ENCODE assay signal across 28 cellular contexts in the genomic region with DNA sequence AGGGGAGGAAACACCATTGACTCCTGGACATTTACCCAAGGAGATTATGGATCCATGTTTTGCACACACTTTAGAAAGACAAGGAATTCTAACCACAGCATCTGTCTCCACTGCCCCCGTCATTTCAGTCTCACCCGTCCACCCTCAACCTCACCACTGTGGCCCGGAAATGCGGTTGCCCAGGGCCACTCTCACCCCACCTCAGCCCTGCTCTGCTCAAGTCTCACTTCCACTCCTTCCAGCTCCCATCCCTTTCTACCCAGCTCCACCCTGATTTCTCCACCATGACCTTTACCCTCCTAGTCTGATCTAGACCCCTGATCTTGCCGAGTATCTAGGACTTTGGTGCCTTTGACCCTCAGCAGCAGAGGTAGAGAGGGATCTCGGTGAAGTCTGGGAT. TPM values are rescaled to one million over a fixed set of nuclear protein-coding genes. Genes with fewer than 3 reads are reported as not detected.
"Had no signal": no experiment of that assay in that cellular context is flagged by ENCODE, and none has a peak within 500 bp of the region (broad histone marks: within the 10 kb centered on the region; RNA-seq: fewer than 3 reads in every experiment).

No MANE protein-coding gene starts in this region.

- H2AFZ ChIP-seq: hepatocyte had no signal

- H3K36me3 ChIP-seq: left ventricle myocardium inferior, ovary, right atrium auricular region, right lobe of liver, tibial nerve, uterus had no signal

- H3K4me1 ChIP-seq: right lobe of liver, uterus had no signal

- ATAC-seq: mucosa of descending colon; naive thymus-derived CD4-positive, alpha-beta T cell; natural killer cell treated with Interleukin-12 subunit alpha and Interleukin-12 subunit beta and Interleukin-15 and Interleukin-18, amount 100 ng/mL, for 72 hours; right lobe of liver; stimulated activated naive B cell treated with anti-CD40 and anti-IgM and Interleukin-4, amounts not matched to agents 10 μg/mL and 1 μg/mL and 100 μg/mL, for 72 hours had no signal

- H3K36me3 Mint-ChIP-seq: naive thymus-derived CD4-positive, alpha-beta T cell; natural killer cell treated with Interleukin-12 subunit alpha and Interleukin-12 subunit beta and Interleukin-15 and Interleukin-18, amount 100 ng/mL, for 72 hours; stimulated activated naive B cell treated with anti-CD40 and anti-IgM and Interleukin-4, amounts not matched to agents 10 μg/mL and 1 μg/mL and 100 μg/mL, for 72 hours; type B pancreatic cell had no signal

- H3K4me3 ChIP-seq: hepatocyte, left ventricle myocardium inferior, lung, mucosa of descending colon, ovary, right atrium auricular region, right lobe of liver, tibial nerve, uterus had no signal

- H3K79me2 ChIP-seq: hepatocyte had no signal

- H3K4me1 Mint-ChIP-seq: naive thymus-derived CD4-positive, alpha-beta T cell; stimulated activated naive B cell treated with anti-CD40 and anti-IgM and Interleukin-4, amounts not matched to agents 10 μg/mL and 1 μg/mL and 100 μg/mL, for 72 hours had no signal

- H3K9me3 ChIP-seq: left ventricle myocardium inferior, mucosa of descending colon, ovary, right atrium auricular region, right lobe of liver, uterus had no signal

- H3K9me3 Mint-ChIP-seq: natural killer cell treated with Interleukin-12 subunit alpha and Interleukin-12 subunit beta and Interleukin-15 and Interleukin-18, amount 100 ng/mL, for 72 hours; neural crest cell; stimulated activated naive CD8-positive, alpha-beta T cell treated with anti-CD3 and anti-CD28 coated beads, Interleukin-15, Interleukin-2, amounts not matched to agents 100 ng/mL and 50 ng/mL, for 24 hours; type B pancreatic cell had no signal

- H3K4me3 Mint-ChIP-seq: naive thymus-derived CD4-positive, alpha-beta T cell; natural killer cell treated with Interleukin-12 subunit alpha and Interleukin-12 subunit beta and Interleukin-15 and Interleukin-18, amount 100 ng/mL, for 72 hours; neural crest cell; stimulated activated naive B cell treated with anti-CD40 and anti-IgM and Interleukin-4, amounts not matched to agents 10 μg/mL and 1 μg/mL and 100 μg/mL, for 72 hours; stimulated activated naive CD8-positive, alpha-beta T cell treated with anti-CD3 and anti-CD28 coated beads, Interleukin-15, Interleukin-2, amounts not matched to agents 100 ng/mL and 50 ng/mL, for 24 hours; type B pancreatic cell had no signal

- DNase-seq: islet precursor cell; left ventricle myocardium inferior; midbrain; mucosa of descending colon; naive thymus-derived CD4-positive, alpha-beta T cell; ovary; right lobe of liver; stimulated activated CD4-positive, alpha-beta T cell treated with anti-CD3 and anti-CD28 coated beads, Interleukin-12 subunit alpha, Interleukin-12 subunit beta, amount 100 ng/mL, for 4 hours; stimulated activated CD4-positive, alpha-beta T cell treated with anti-CD3 and anti-CD28 coated beads, Interleukin-15, amount 100 ng/mL, for 24 hours; stimulated activated CD4-positive, alpha-beta T cell treated with anti-CD3 and anti-CD28 coated beads, Interleukin-2, amount 100 ng/mL, for 24 hours; stimulated activated CD4-positive, alpha-beta T cell treated with anti-CD3 and anti-CD28 coated beads, Interleukin-4, amount 100 ng/mL, for 1 hour; stimulated activated naive B cell treated with anti-CD40 and anti-IgM and Interleukin-4, amounts not matched to agents 10 μg/mL and 1 μg/mL and 100 μg/mL, for 72 hours; substantia nigra; uterus had no signal

- H3K27ac Mint-ChIP-seq: naive thymus-derived CD4-positive, alpha-beta T cell; natural killer cell treated with Interleukin-12 subunit alpha and Interleukin-12 subunit beta and Interleukin-15 and Interleukin-18, amount 100 ng/mL, for 72 hours; progenitor cell of endocrine pancreas; stimulated activated naive B cell treated with anti-CD40 and anti-IgM and Interleukin-4, amounts not matched to agents 10 μg/mL and 1 μg/mL and 100 μg/mL, for 72 hours; stimulated activated naive CD8-positive, alpha-beta T cell treated with anti-CD3 and anti-CD28 coated beads, Interleukin-15, Interleukin-2, amounts not matched to agents 100 ng/mL and 50 ng/mL, for 24 hours had no signal

- H3K4me2 ChIP-seq: hepatocyte had no signal

- H3K27me3 ChIP-seq: hepatocyte, ovary, right atrium auricular region, right lobe of liver, tibial nerve, uterus had no signal

- H3K27ac ChIP-seq: hepatocyte, left ventricle myocardium inferior, ovary, right atrium auricular region, right lobe of liver, tibial nerve, uterus had no signal

RNA-seq across cellular contexts. Expression of gene KCNIP1, which starts 7.2 kb away (rescaled TPM):
- total RNA-seq: lower leg skin; mesenteric fat pad; myocyte; naive thymus-derived CD4-positive, alpha-beta T cell; natural killer cell treated with Interleukin-12 subunit alpha and Interleukin-12 subunit beta and Interleukin-15 and Interleukin-18, amount 100 ng/mL, for 72 hours; pulmonary artery endothelial cell; right atrium auricular region; ureter had no signal
- polyA plus RNA-seq: naive thymus-derived CD4-positive, alpha-beta T cell had no signal
